Comparison of ENCODE assay signal across 8 cellular contexts in genomic region chr9:15277400-15278137, GRCh38. TPM values are rescaled to one million over a fixed set of nuclear protein-coding genes. Genes with fewer than 3 reads are reported as not detected.
DNase-seq lines count a peak whose midpoint lies in the region; ATAC-seq and TF ChIP-seq lines count a peak whose summit lies in the region.

No MANE protein-coding gene starts in this region.

- H3K27ac ChIP-seq in CD4-positive, CD25-positive, alpha-beta regulatory T cell (ENCODE audit: insufficient read depth, low read length, poor library complexity, severe bottlenecking), result no peak overlapping the region

- no peaks in the 10 kb centered on the region for H3K27me3 Mint-ChIP-seq in CD4-positive, CD25-positive, alpha-beta regulatory T cell

- H3K36me3 ChIP-seq in CD4-positive, CD25-positive, alpha-beta regulatory T cell (ENCODE audit: control insufficient read depth, insufficient read depth, low read length), result no peaks in the 10 kb centered on the region

- no peak overlapping the region for H3K4me3 Mint-ChIP-seq in CD4-positive, CD25-positive, alpha-beta regulatory T cell
- H3K4me3 Mint-ChIP-seq in stimulated activated effector memory CD8-positive, alpha-beta T cell treated with anti-CD3 and anti-CD28 coated beads, Interleukin-12 subunit alpha, Interleukin-12 subunit beta, amount 100 ng/mL, for 72 hours, result no peak overlapping the region

- peak in 1 of 2 donors; percentile 37 for ATAC-seq in CD4-positive, CD25-positive, alpha-beta regulatory T cell (ENCODE audit: low read depth in 2 of 2)
- peak; percentile 51 for ATAC-seq in GM21367 (IDR thresholded peaks at IDR 0.05; ENCODE audit: unreplicated experiment)
- ATAC-seq in stimulated activated effector memory CD8-positive, alpha-beta T cell treated with anti-CD3 and anti-CD28 coated beads, Interleukin-12 subunit alpha, Interleukin-12 subunit beta, amount 100 ng/mL, for 72 hours, result peak; percentile 56

- TF ChIP-seq CTCF in foreskin fibroblast (IDR thresholded peaks at IDR 0.05; ENCODE audit: low read depth, low read length), result peak; percentile 24

- no peaks in the 10 kb centered on the region for H3K9me3 Mint-ChIP-seq in CD4-positive, CD25-positive, alpha-beta regulatory T cell
- no peaks in the 10 kb centered on the region for H3K9me3 Mint-ChIP-seq in stimulated activated effector memory CD8-positive, alpha-beta T cell treated with anti-CD3 and anti-CD28 coated beads, Interleukin-12 subunit alpha, Interleukin-12 subunit beta, amount 100 ng/mL, for 72 hours

- H3K36me3 Mint-ChIP-seq in CD4-positive, CD25-positive, alpha-beta regulatory T cell, result peaks cover 5% of the 10 kb centered on the region
- no peaks in the 10 kb centered on the region for H3K36me3 Mint-ChIP-seq in stimulated activated effector memory CD8-positive, alpha-beta T cell treated with anti-CD3 and anti-CD28 coated beads, Interleukin-12 subunit alpha, Interleukin-12 subunit beta, amount 100 ng/mL, for 72 hours

- H3K4me1 Mint-ChIP-seq in CD4-positive, CD25-positive, alpha-beta regulatory T cell, result peaks cover 11 to 41% (median 29%) of the 10 kb centered on the region in 4 donors
- peaks cover 9% of the 10 kb centered on the region for H3K4me1 Mint-ChIP-seq in stimulated activated effector memory CD8-positive, alpha-beta T cell treated with anti-CD3 and anti-CD28 coated beads, Interleukin-12 subunit alpha, Interleukin-12 subunit beta, amount 100 ng/mL, for 72 hours

- DNase-seq in CD4-positive, CD25-positive, alpha-beta regulatory T cell, result peak in 2 of 3 donors; percentile 43 to 49
- DNase-seq in RPMI8226 (peak; percentile 39), foreskin fibroblast (peak in 1 of 2 donors; percentile 51), COLO668 (lab: John Stamatoyannopoulos, UW; ENCODE audit: unreplicated experiment) (no peak), NCI-H187 treated with DMSO at 0.1 percent for 48 hours (lab: John Stamatoyannopoulos, UW) (no peak), MV-4-11 (lab: John Stamatoyannopoulos, UW) (no peak)
- no peak for DNase-seq in stimulated activated effector memory CD8-positive, alpha-beta T cell treated with anti-CD3 and anti-CD28 coated beads, Interleukin-12 subunit alpha, Interleukin-12 subunit beta, amount 100 ng/mL, for 72 hours (ENCODE audit: low spot score in 2 of 2)

- no peak overlapping the region for H3K4me3 ChIP-seq in CD4-positive, CD25-positive, alpha-beta regulatory T cell (ENCODE audit: low read depth, low read length)
- no peak overlapping the region for H3K4me3 ChIP-seq in foreskin fibroblast (ENCODE audit: low read depth in 1 of 2, low read length in 2 of 2)

- H3K4me1 ChIP-seq in CD4-positive, CD25-positive, alpha-beta regulatory T cell (ENCODE audit: control insufficient read depth, insufficient read depth, low read length, poor library complexity, severe bottlenecking), result no peaks in the 10 kb centered on the region

- no peaks in the 10 kb centered on the region for H3K27me3 ChIP-seq in CD4-positive, CD25-positive, alpha-beta regulatory T cell (ENCODE audit: control insufficient read depth, insufficient read depth, low read length)

- no peak overlapping the region for H3K27ac Mint-ChIP-seq in CD4-positive, CD25-positive, alpha-beta regulatory T cell
- H3K27ac Mint-ChIP-seq in stimulated activated effector memory CD8-positive, alpha-beta T cell treated with anti-CD3 and anti-CD28 coated beads, Interleukin-12 subunit alpha, Interleukin-12 subunit beta, amount 100 ng/mL, for 72 hours, result peak overlapping the region; percentile 29

- no peaks in the 10 kb centered on the region for H3K9me3 ChIP-seq in CD4-positive, CD25-positive, alpha-beta regulatory T cell (ENCODE audit: control insufficient read depth in 2 of 2, low read length in 2 of 2)

RNA-seq across cellular contexts. Expression of gene TTC39B, which starts 29.4 kb away (rescaled TPM):
- 42.7 TPM for total RNA-seq in CD4-positive, CD25-positive, alpha-beta regulatory T cell
- 10 to 100 TPM in 1 of 4 donors, 1 to 10 TPM in 3; 4.0 to 10.4 (median 8.6) TPM for polyA plus RNA-seq in CD4-positive, CD25-positive, alpha-beta regulatory T cell

Comparison
In these comparisons a context has a peak if more than half of its experiments do, and no peak if none do; other contexts are left out.
1. DNase-seq: peak in CD4-positive, CD25-positive, alpha-beta regulatory T cell (2 of 3) and RPMI8226 (single experiment); none in stimulated activated effector memory CD8-positive, alpha-beta T cell treated with anti-CD3 and anti-CD28 coated beads, Interleukin-12 subunit alpha, Interleukin-12 subunit beta, amount 100 ng/mL, for 72 hours (0 of 2), COLO668 (single experiment), NCI-H187 treated with DMSO at 0.1 percent for 48 hours (single experiment) and MV-4-11 (single experiment).